8 cellular contexts compared by ENCODE assay signal in genomic region chr1:82161651-82162238, GRCh38.
A peak's percentile ranks its signal among the peaks of the same experiment; 100 is the strongest.
DNase-seq lines count a peak whose midpoint lies in the region; ATAC-seq and TF ChIP-seq lines count a peak whose summit lies in the region.

No MANE protein-coding gene starts in this region.

- H3K9me2 ChIP-seq in Karpas-422 (replicated peaks; ENCODE audit: insufficient read depth, low read length) = no peaks in the 10 kb centered on the region

- H3K4me3 ChIP-seq in fibroblast of the aortic adventitia (ENCODE audit: low read depth, low read length) = peak overlapping the region; percentile 7
- no peak overlapping the region for H3K4me3 ChIP-seq in Karpas-422 (ENCODE audit: low read length)
- peak overlapping the region in 24 of 59 donors; percentile 0 to 40 (median 14) for H3K4me3 ChIP-seq in dorsolateral prefrontal cortex

- no peak overlapping the region for H3K27ac ChIP-seq in Karpas-422 (ENCODE audit: low read length)
- H3K27ac ChIP-seq in dorsolateral prefrontal cortex = peak overlapping the region in 1 of 59 donors; percentile 50

- no peaks in the 10 kb centered on the region for H3K27me3 ChIP-seq in Karpas-422 (ENCODE audit: low read length)
- no peaks in the 10 kb centered on the region for H3K27me3 ChIP-seq in dorsolateral prefrontal cortex

- no peaks in the 10 kb centered on the region for H3K27me3 Mint-ChIP-seq in activated CD4-positive, alpha-beta T cell treated with anti-CD3 and anti-CD28 coated beads for 36 hours

- no peaks in the 10 kb centered on the region for H3K79me2 ChIP-seq in Karpas-422 (ENCODE audit: low read length)

- peaks cover 12% of the 10 kb centered on the region for H3K4me1 Mint-ChIP-seq in activated CD4-positive, alpha-beta T cell treated with anti-CD3 and anti-CD28 coated beads for 36 hours

- no peaks in the 10 kb centered on the region for H3K4me1 ChIP-seq in Karpas-422 (ENCODE audit: low read length)

- no peak overlapping the region for H3K9ac ChIP-seq in Karpas-422 (ENCODE audit: low read length)

- no peak for DNase-seq in activated CD4-positive, alpha-beta T cell treated with anti-CD3 and anti-CD28 coated beads for 36 hours
- no peak for DNase-seq in activated CD4-positive, alpha-beta T cell treated with anti-CD3 and anti-CD28 coated beads for 4 hours
- peak; percentile 15 for DNase-seq in NCI-H69 (lab: John Stamatoyannopoulos, UW)
- peak; percentile 29 for DNase-seq in fibroblast of the aortic adventitia (ENCODE audit: low read depth)
- DNase-seq in superior temporal gyrus (ENCODE audit: extremely low spot score) = peak; percentile 15
- no peak for DNase-seq in posterior vena cava (ENCODE audit: low spot score)
- DNase-seq in Karpas-422 = no peak
- DNase-seq in dorsolateral prefrontal cortex = no peak

- no peaks in the 10 kb centered on the region for H3K36me3 Mint-ChIP-seq in activated CD4-positive, alpha-beta T cell treated with anti-CD3 and anti-CD28 coated beads for 36 hours (ENCODE audit: low read depth)

- no peaks in the 10 kb centered on the region for H3K36me3 ChIP-seq in Karpas-422 (ENCODE audit: insufficient read depth, low read length)

- no peaks in the 10 kb centered on the region for H3K9me3 Mint-ChIP-seq in activated CD4-positive, alpha-beta T cell treated with anti-CD3 and anti-CD28 coated beads for 36 hours (ENCODE audit: low read depth)

- peaks cover 7% of the 10 kb centered on the region for H3K9me3 ChIP-seq in Karpas-422 (ENCODE audit: low read length)

- POLR2A ChIA-PET in activated CD4-positive, alpha-beta T cell treated with anti-CD3 and anti-CD28 coated beads for 36 hours (lab: Charles Lee) = no interaction called here

- H3K27ac Mint-ChIP-seq in activated CD4-positive, alpha-beta T cell treated with anti-CD3 and anti-CD28 coated beads for 36 hours = no peak overlapping the region

- H2AFZ ChIP-seq in Karpas-422 (ENCODE audit: low read length) = no peak overlapping the region

- ATAC-seq in activated CD4-positive, alpha-beta T cell treated with anti-CD3 and anti-CD28 coated beads for 36 hours = peak; percentile 55

- H3K4me2 ChIP-seq in Karpas-422 (ENCODE audit: low read depth, low read length, poor library complexity, severe bottlenecking) = no peak overlapping the region

- CTCF ChIA-PET in activated CD4-positive, alpha-beta T cell treated with anti-CD3 and anti-CD28 coated beads for 36 hours (lab: Charles Lee) = no interaction called here

- no peak for TF ChIP-seq CTCF in fibroblast of the aortic adventitia (IDR thresholded peaks at IDR 0.05; ENCODE audit: insufficient read depth, low read length)
- TF ChIP-seq CTCF in dorsolateral prefrontal cortex (IDR thresholded peaks at IDR 0.05 in 54 of 56, conservative IDR thresholded peaks at IDR 0.05 in 2 of 56; ENCODE audit: low read depth in 1 of 56, partially characterized antibody in 56 of 56) = no peak

- peak overlapping the region; percentile 28 for H3K4me3 Mint-ChIP-seq in activated CD4-positive, alpha-beta T cell treated with anti-CD3 and anti-CD28 coated beads for 36 hours

- no peaks in the 10 kb centered on the region for H4K20me1 ChIP-seq in Karpas-422 (ENCODE audit: insufficient read depth, low read depth, low read length)

- intact Hi-C loops in activated CD4-positive, alpha-beta T cell treated with anti-CD3 and anti-CD28 coated beads for 36 hours (cut with DNase I, micrococcal nuclease) = no loop called here
- intact Hi-C loops in posterior vena cava (cut with DNase I) = loop anchor here in 1 of 2 donors (10.0 kb wide), 1 partner anchor 357 kb away; the partner anchor contains the start of gene ADGRL2
- intact Hi-C loops in dorsolateral prefrontal cortex (cut with DNase I) = no loop called here

Comparison
In these comparisons a context has a peak if more than half of its experiments do, and no peak if none do; other contexts are left out.
1. DNase-seq: peak in NCI-H69 (single experiment), fibroblast of the aortic adventitia (single experiment) and superior temporal gyrus (single experiment); none in activated CD4-positive, alpha-beta T cell treated with anti-CD3 and anti-CD28 coated beads for 36 hours (single experiment), activated CD4-positive, alpha-beta T cell treated with anti-CD3 and anti-CD28 coated beads for 4 hours (0 of 2), posterior vena cava (single experiment), Karpas-422 (single experiment) and dorsolateral prefrontal cortex (0 of 10).